In genomic region chr22:26585104-26585790, GRCh38 we compare ENCODE assay signal across 9 cellular contexts. TPM values are rescaled to one million over a fixed set of nuclear protein-coding genes. Genes with fewer than 3 reads are reported as not detected.
DNase-seq lines count a peak whose midpoint lies in the region; ATAC-seq and TF ChIP-seq lines count a peak whose summit lies in the region.
"Had no signal": no experiment of that assay in that cellular context is flagged by ENCODE, and none has a peak within 500 bp of the region (broad histone marks: within the 10 kb centered on the region; RNA-seq: fewer than 3 reads in every experiment).

No MANE protein-coding gene starts in this region.

- POLR2A ChIA-PET in HEK293T (lab: Yijun Ruan, JAX): interaction anchor here (0.6 kb wide), 1 partner anchor 286 kb away, joined by 4 read pairs; no protein-coding TSS in a partner anchor

- H3K4me3 ChIP-seq in AG09309 (ENCODE audit: control insufficient read depth, low read depth, low read length) (no peak overlapping the region), body of pancreas (no peak overlapping the region)
- H3K4me3 ChIP-seq: GM12878 had no signal

- no peaks in the 10 kb centered on the region for H3K36me3 Mint-ChIP-seq in mesothelial cell of epicardium

- 60 to 100% methylated on average over 1 to 11 of the region's 11 CpGs for WGBS in body of pancreas, 2 donors

- H3K4me1 ChIP-seq in body of pancreas: peaks cover 20% of the 10 kb centered on the region

- no peaks in the 10 kb centered on the region for H3K27me3 ChIP-seq in body of pancreas

- ATAC-seq in body of pancreas (no peak), HG02840 (IDR thresholded peaks at IDR 0.05; ENCODE audit: low FRiP score, unreplicated experiment) (no peak), HG02885 (IDR thresholded peaks at IDR 0.05; ENCODE audit: poor library complexity, unreplicated experiment) (no peak)
- ATAC-seq: GM12878 had no signal

- TF ChIP-seq CTCF in AG09309 (IDR thresholded peaks at IDR 0.05; ENCODE audit: control insufficient read depth, insufficient read depth, low read depth, low read length, missing control alignments) (peak; percentile 7), body of pancreas (IDR thresholded peaks at IDR 0.05) (no peak), mesothelial cell of epicardium (IDR thresholded peaks at IDR 0.05; ENCODE audit: unreplicated experiment) (no peak)

- H3K27ac ChIP-seq in body of pancreas: no peak overlapping the region

- no peaks in the 10 kb centered on the region for H3K27me3 Mint-ChIP-seq in mesothelial cell of epicardium (ENCODE audit: low read depth)

- no peak overlapping the region for H3K4me3 Mint-ChIP-seq in mesothelial cell of epicardium

- intact Hi-C loops in body of pancreas (cut with DNase I): no loop called here

- DNase-seq in AG09309 (ENCODE audit: low read depth) (peak; percentile 44), HUDEP-2 (lab: John Stamatoyannopoulos, UW; ENCODE audit: unreplicated experiment in 76 of 76) (peak in 75 of 76 experiments; percentile 34 to 97 (median 93)), body of pancreas (peak; percentile 31 to 69 (median 53)), mesothelial cell of epicardium (ENCODE audit: low spot score in 2 of 2, unreplicated experiment in 2 of 2) (no peak), NCI-H2107 (lab: John Stamatoyannopoulos, UW) (no peak), HEK293T (ENCODE audit: extremely low spot score) (no peak)

- CTCF ChIA-PET in HEK293T (lab: Yijun Ruan, JAX): no interaction called here

- no peak for TF ChIP-seq POLR2A in body of pancreas (IDR thresholded peaks at IDR 0.05)

- peaks cover 18% of the 10 kb centered on the region for H3K4me1 Mint-ChIP-seq in mesothelial cell of epicardium

- H3K36me3 ChIP-seq in body of pancreas (replicated peaks in 1 of 2; ENCODE audit: insufficient read depth in 1 of 2, low read depth in 2 of 2): no peaks in the 10 kb centered on the region

- H3K9me3 ChIP-seq in body of pancreas: no peaks in the 10 kb centered on the region

- peaks cover 4% of the 10 kb centered on the region for H3K9me3 Mint-ChIP-seq in mesothelial cell of epicardium

- H3K27ac Mint-ChIP-seq in mesothelial cell of epicardium: peak overlapping the region; percentile 68

TF ChIP-seq in HEK293T, 16 proteins besides CTCF, POLR2A, EP300 and RAD21:
- no peak for TF ChIP-seq SP1 (IDR thresholded peaks at IDR 0.05)
- no peak for TF ChIP-seq HDGF (IDR thresholded peaks at IDR 0.05; ENCODE audit: borderline replicate concordance)
- TF ChIP-seq L3MBTL2 (conservative IDR thresholded peaks at IDR 0.05): no peak
- TF ChIP-seq PKNOX1 (IDR thresholded peaks at IDR 0.05): no peak
- TF ChIP-seq FOXA1 (IDR thresholded peaks at IDR 0.05): no peak
- TF ChIP-seq LEF1 (IDR thresholded peaks at IDR 0.05; ENCODE audit: borderline replicate concordance): no peak
- TF ChIP-seq SUZ12 (IDR thresholded peaks at IDR 0.05): no peak
- TF ChIP-seq CTBP1 (IDR thresholded peaks at IDR 0.05; ENCODE audit: borderline replicate concordance): no peak
- TF ChIP-seq NFRKB (IDR thresholded peaks at IDR 0.05): no peak
- no peak for TF ChIP-seq ZNF384 (IDR thresholded peaks at IDR 0.05)
- no peak for TF ChIP-seq BHLHE40 (IDR thresholded peaks at IDR 0.05; ENCODE audit: borderline replicate concordance)
- TF ChIP-seq FOXK2 (IDR thresholded peaks at IDR 0.05): no peak
- TF ChIP-seq TARDBP (IDR thresholded peaks at IDR 0.05): no peak
- TF ChIP-seq ARNT (IDR thresholded peaks at IDR 0.05): no peak
- no peak for TF ChIP-seq ELF4 (IDR thresholded peaks at IDR 0.05)
- TF ChIP-seq FOXM1 (IDR thresholded peaks at IDR 0.05; ENCODE audit: borderline replicate concordance): no peak

RNA-seq across cellular contexts. Expression of gene TPST2, which starts 4.7 kb away (rescaled TPM):
- total RNA-seq in body of pancreas (100 to 1,000 TPM; 547 to 586 TPM), mesothelial cell of epicardium (17.2 to 19.4 TPM (median 18.5 TPM) in 3 replicates)

RNA-seq across cellular contexts. Expression of gene CRYBB1, which starts 32.6 kb away (rescaled TPM):
- under 1 TPM in 1 of 2 donors, not detected in 1; 0.52 TPM for total RNA-seq in body of pancreas
- total RNA-seq in mesothelial cell of epicardium: not detected in 3 replicates

RNA-seq across cellular contexts. Expression of gene CRYBA4, which starts 36.5 kb away (rescaled TPM):
- total RNA-seq in body of pancreas (not detected), mesothelial cell of epicardium (not detected in 3 replicates)

Comparison
In these comparisons a context has a peak if more than half of its experiments do, and no peak if none do; other contexts are left out.
1. DNase-seq: peak in AG09309 (single experiment), HUDEP-2 (75 of 76) and body of pancreas (4 of 4); none in mesothelial cell of epicardium (0 of 2), NCI-H2107 (single experiment) and HEK293T (single experiment).
2. RNA of gene TPST2, which starts 4.7 kb away (total RNA-seq): 547 to 586 TPM in body of pancreas; 17.2 to 19.4 TPM in mesothelial cell of epicardium; every median in the first group is over 10 times any median in the second.